1 cellular context compared by ENCODE assay signal in the genomic region with DNA sequence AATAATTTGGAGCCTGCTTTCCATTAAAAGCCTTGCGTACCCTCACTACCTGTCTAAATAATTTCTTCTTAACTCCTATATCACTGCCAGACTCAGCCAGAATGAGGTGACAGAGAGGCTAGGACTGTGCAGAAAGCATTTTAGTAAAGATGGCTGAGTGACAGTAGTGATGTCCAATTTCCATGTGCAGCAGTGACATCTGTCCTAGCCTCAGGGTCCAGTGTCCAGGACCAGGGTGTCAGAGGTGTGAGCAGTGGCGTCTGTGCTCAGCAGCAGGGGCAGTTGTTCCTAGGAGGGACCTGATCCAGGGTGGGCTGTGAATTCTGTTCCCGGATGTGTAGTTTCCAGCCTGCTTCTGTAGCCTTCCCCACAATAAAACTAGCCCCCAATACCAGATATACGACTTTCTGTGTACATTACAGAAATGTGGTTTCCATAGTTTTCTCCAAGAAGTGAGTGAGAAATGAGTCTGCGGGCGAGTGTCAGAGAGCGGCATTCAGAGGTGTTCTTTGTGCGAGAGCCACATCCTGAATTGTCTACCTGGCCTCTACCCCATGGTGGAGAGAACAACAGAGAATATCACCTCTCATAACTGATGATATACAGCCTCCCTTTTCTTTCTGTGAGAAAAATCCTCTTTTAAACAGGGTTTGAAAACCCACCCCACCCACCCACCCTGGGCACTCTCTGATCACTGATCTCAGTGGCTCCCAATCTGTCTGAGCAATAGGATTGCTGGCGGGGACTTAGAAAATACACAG.
TF ChIP-seq lines count a peak whose summit lies in the region.

No MANE protein-coding gene starts in this region.

TF ChIP-seq in HepG2, 621 proteins besides CTCF, POLR2A, EP300 and RAD21:
- TF ChIP-seq DPF2 (CRISPR knock-in tag; IDR thresholded peaks at IDR 0.05; ENCODE audit: borderline replicate concordance, low read depth) (no peak), ZNF546 (CRISPR knock-in tag; conservative IDR thresholded peaks at IDR 0.05) (no peak)
